In genomic region chr13:93752506-93752905, GRCh38 we compare ENCODE assay signal across 17 cellular contexts.
DNase-seq lines count a peak whose midpoint lies in the region; ATAC-seq and TF ChIP-seq lines count a peak whose summit lies in the region.
"Had no signal": no experiment of that assay in that cellular context is flagged by ENCODE, and none has a peak within 500 bp of the region (broad histone marks: within the 10 kb centered on the region; RNA-seq: fewer than 3 reads in every experiment).

No MANE protein-coding gene starts in this region.

- 89 to 100% methylated on average over 2 of the region's 4 CpGs for WGBS in mesodermal cell (ENCODE audit: insufficient coverage in 2 of 2), 2 experiments

- H3K4me1 Mint-ChIP-seq in CD8-positive, alpha-beta T cell (ENCODE audit: low read depth), result no peaks in the 10 kb centered on the region
- H3K4me1 Mint-ChIP-seq: CD14-positive monocyte had no signal

- H3K4me3 Mint-ChIP-seq in CD8-positive, alpha-beta T cell, result no peak overlapping the region
- H3K4me3 Mint-ChIP-seq: CD14-positive monocyte had no signal

- ATAC-seq in esophagus mucosa, result peak; percentile 29
- ATAC-seq in CD8-positive, alpha-beta T cell, result no peak
- no peak for ATAC-seq in GM18517 (IDR thresholded peaks at IDR 0.05; ENCODE audit: unreplicated experiment)

- H3K27ac Mint-ChIP-seq in CD8-positive, alpha-beta T cell, result no peak overlapping the region
- H3K27ac Mint-ChIP-seq: CD14-positive monocyte had no signal

- peaks cover 8% of the 10 kb centered on the region for H3K4me1 ChIP-seq in BE2C
- H3K4me1 ChIP-seq in HEK293 (ENCODE audit: control insufficient read depth, insufficient read depth, low read length), result no peaks in the 10 kb centered on the region
- no peaks in the 10 kb centered on the region for H3K4me1 ChIP-seq in mesodermal cell (ENCODE audit: control insufficient read depth, insufficient read depth, low read length, poor library complexity, severe bottlenecking)
- H3K4me1 ChIP-seq in CD8-positive, alpha-beta T cell (ENCODE audit: insufficient read depth, low read length), result no peaks in the 10 kb centered on the region
- H3K4me1 ChIP-seq: Caco-2 had no signal

- intact Hi-C loops in CD8-positive, alpha-beta T cell (cut with DNase I, micrococcal nuclease), result no loop called here

- H3K36me3 ChIP-seq in BE2C (no peaks in the 10 kb centered on the region), HEK293 (ENCODE audit: control insufficient read depth in 2 of 2, insufficient read depth in 1 of 2, low read length in 2 of 2) (no peaks in the 10 kb centered on the region), mesodermal cell (ENCODE audit: control insufficient read depth, insufficient read depth, low read length) (no peaks in the 10 kb centered on the region)
- no peaks in the 10 kb centered on the region for H3K36me3 ChIP-seq in CD8-positive, alpha-beta T cell (ENCODE audit: insufficient read depth, low read length)

- no peak overlapping the region for H3K27ac ChIP-seq in HEK293 (ENCODE audit: extremely low read depth, low read depth, low read length)
- peak overlapping the region; percentile 37 for H3K27ac ChIP-seq in mesodermal cell (ENCODE audit: low read depth, low read length, severe bottlenecking)
- no peak overlapping the region for H3K27ac ChIP-seq in CD8-positive, alpha-beta T cell (ENCODE audit: low read depth, low read length)
- H3K27ac ChIP-seq: RWPE1 had no signal

- H3K36me3 Mint-ChIP-seq in CD8-positive, alpha-beta T cell, result no peaks in the 10 kb centered on the region
- H3K36me3 Mint-ChIP-seq: CD14-positive monocyte had no signal

- peak; percentile 75 for DNase-seq in BE2C
- no peak for DNase-seq in CD8-positive, alpha-beta T cell
- no peak for DNase-seq in NCI-H510A (lab: John Stamatoyannopoulos, UW)
- DNase-seq: Caco-2, EL, Karpas-422, MM.1S, NCI-H1417, NCI-H187 treated with DMSO at 0.1 percent for 48 hours, NCI-H446, NCI-H748 treated with DMSO at 0.1 percent for 48 hours had no signal

- CTCF ChIA-PET in HEK293 (lab: Yijun Ruan, JAX), result interaction anchor here (0.7 kb wide), 1 partner anchor 1383 kb away, joined by 3 read pairs; no protein-coding TSS in a partner anchor
- CTCF ChIA-PET in CD8-positive, alpha-beta T cell (lab: Charles Lee), result no interaction called here

- POLR2A ChIA-PET in HEK293 (lab: Yijun Ruan, JAX), result no interaction called here
- POLR2A ChIA-PET in CD8-positive, alpha-beta T cell (lab: Charles Lee), result no interaction called here

- no peaks in the 10 kb centered on the region for H3K9me3 Mint-ChIP-seq in CD8-positive, alpha-beta T cell

- H3K27me3 Mint-ChIP-seq in CD8-positive, alpha-beta T cell (ENCODE audit: low read depth), result no peaks in the 10 kb centered on the region

- H3K27me3 ChIP-seq in BE2C, result no peaks in the 10 kb centered on the region
- H3K27me3 ChIP-seq in CD8-positive, alpha-beta T cell (ENCODE audit: insufficient read depth, low read length), result no peaks in the 10 kb centered on the region

- no peaks in the 10 kb centered on the region for H3K9me3 ChIP-seq in BE2C
- no peaks in the 10 kb centered on the region for H3K9me3 ChIP-seq in HEK293 (ENCODE audit: control insufficient read depth, insufficient read depth, low read depth, low read length)
- no peaks in the 10 kb centered on the region for H3K9me3 ChIP-seq in mesodermal cell (ENCODE audit: control insufficient read depth, low read length)
- H3K9me3 ChIP-seq in CD8-positive, alpha-beta T cell (ENCODE audit: low read length), result no peaks in the 10 kb centered on the region
- H3K9me3 ChIP-seq: Caco-2 had no signal

- TF ChIP-seq CTCF in BE2C (IDR thresholded peaks at IDR 0.05; ENCODE audit: low read depth, low read length), result no peak
- TF ChIP-seq CTCF in HEK293 (tag by site-specific recombination; IDR thresholded peaks at IDR 0.05), result no peak
- no peak for TF ChIP-seq CTCF in CD8-positive, alpha-beta T cell (IDR thresholded peaks at IDR 0.05)

- H3K4me3 ChIP-seq in BE2C (ENCODE audit: low read depth, low read length), result no peak overlapping the region
- H3K4me3 ChIP-seq in HEK293 (ENCODE audit: low read depth, low read length), result no peak overlapping the region
- H3K4me3 ChIP-seq in mesodermal cell (ENCODE audit: extremely low read depth, insufficient read depth, low read length, poor library complexity, severe bottlenecking), result no peak overlapping the region
- no peak overlapping the region for H3K4me3 ChIP-seq in CD8-positive, alpha-beta T cell (ENCODE audit: low read depth, low read length)

TF ChIP-seq in HEK293, 187 proteins besides CTCF, POLR2A, EP300 and RAD21:
- TF ChIP-seq OSR2 (tag by site-specific recombination; IDR thresholded peaks at IDR 0.05), result 0 out of 2 replicates have a peak, but pooled peaks have one; percentile 16
- no peak for TF ChIP-seq ZSCAN16 (tag by site-specific recombination; IDR thresholded peaks at IDR 0.05)
